ENCODE assay signal across 23 cellular contexts in the genomic region with DNA sequence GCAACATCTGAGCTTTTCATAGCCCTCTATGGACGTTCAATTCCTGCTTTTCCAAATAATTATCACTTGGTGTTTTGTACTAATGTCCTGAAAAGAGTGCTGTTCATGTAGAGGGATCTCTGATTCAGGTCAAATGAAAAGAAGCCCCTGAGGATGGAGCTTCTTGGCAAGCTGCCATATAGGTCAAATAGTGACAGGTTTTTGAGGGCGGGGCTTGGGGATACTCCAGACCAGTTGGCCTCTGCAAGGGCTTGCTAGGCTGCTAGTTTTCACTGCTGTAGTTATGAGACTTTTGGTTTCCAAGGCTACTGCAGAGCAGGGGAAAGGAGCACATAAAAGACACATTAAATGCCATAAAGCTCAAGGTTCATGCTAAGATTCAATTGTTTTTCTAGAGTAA.
DNase-seq lines count a peak whose midpoint lies in the region; ATAC-seq and TF ChIP-seq lines count a peak whose summit lies in the region.
"Had no signal": no experiment of that assay in that cellular context is flagged by ENCODE, and none has a peak within 500 bp of the region (broad histone marks: within the 10 kb centered on the region; RNA-seq: fewer than 3 reads in every experiment).

No MANE protein-coding gene starts in this region.

- intact Hi-C loops in Panc1 (cut with micrococcal nuclease; ENCODE audit: unreplicated experiment) = no loop called here

- H3K9ac ChIP-seq in neural progenitor cell = no peak overlapping the region

- H3K79me2 ChIP-seq in neural progenitor cell (ENCODE audit: low read depth) = no peaks in the 10 kb centered on the region

- no peaks in the 10 kb centered on the region for H3K27me3 ChIP-seq in Panc1 (ENCODE audit: control insufficient read depth, insufficient read depth, low read length)
- no peaks in the 10 kb centered on the region for H3K27me3 ChIP-seq in neural progenitor cell
- H3K27me3 ChIP-seq: SJSA1, tibial nerve had no signal

- H3K27ac ChIP-seq in Panc1 (ENCODE audit: low read length) (no peak overlapping the region), neural progenitor cell (no peak overlapping the region)
- H3K27ac ChIP-seq: C4-2B, HL-60, lower lobe of right lung, prostate gland, tibial nerve had no signal

- H4K20me1 ChIP-seq in neural progenitor cell (ENCODE audit: low read depth) = no peaks in the 10 kb centered on the region

- TF ChIP-seq CTCF in Panc1 (IDR thresholded peaks at IDR 0.05) (no peak), neural progenitor cell (IDR thresholded peaks at IDR 0.05) (no peak)

- H3K9me3 ChIP-seq in Panc1 (ENCODE audit: control insufficient read depth, insufficient read depth, low read depth, low read length) (no peaks in the 10 kb centered on the region), neural progenitor cell (ENCODE audit: low read depth) (no peaks in the 10 kb centered on the region)
- H3K9me3 ChIP-seq: lower lobe of right lung, prostate gland had no signal

- no peak overlapping the region for H3K4me3 Mint-ChIP-seq in neural progenitor cell
- H3K4me3 Mint-ChIP-seq in activated CD8-positive, alpha-beta T cell treated with anti-CD3 and anti-CD28 coated beads, Interleukin-2, amount 10 ng/mL, durations not matched to agents 7 days and 5 days = no peak overlapping the region
- H3K4me3 Mint-ChIP-seq: activated naive CD4-positive, alpha-beta T cell treated with anti-CD3 and anti-CD28 coated beads, Interleukin-2, amount 10 ng/mL, durations not matched to agents 7 days and 5 days; dendritic cell treated with granulocyte-macrophage colony-stimulating factor and Interleukin-4, amounts not matched to agents 40 ng/mL and 50 ng/mL, for 4 days; immature natural killer cell; naive thymus-derived CD8-positive, alpha-beta T cell had no signal

- peaks cover 9% of the 10 kb centered on the region for H3K4me1 Mint-ChIP-seq in neural progenitor cell
- H3K4me1 Mint-ChIP-seq in activated CD8-positive, alpha-beta T cell treated with anti-CD3 and anti-CD28 coated beads, Interleukin-2, amount 10 ng/mL, durations not matched to agents 7 days and 5 days (ENCODE audit: low read depth) = no peaks in the 10 kb centered on the region
- H3K4me1 Mint-ChIP-seq: activated naive CD4-positive, alpha-beta T cell treated with anti-CD3 and anti-CD28 coated beads, Interleukin-2, amount 10 ng/mL, durations not matched to agents 7 days and 5 days; immature natural killer cell; naive thymus-derived CD8-positive, alpha-beta T cell had no signal

- H3K36me3 ChIP-seq in Panc1 (ENCODE audit: control insufficient read depth, insufficient read depth, low read length) (no peaks in the 10 kb centered on the region; the same call in 1 of the 2 replicates), neural progenitor cell (no peaks in the 10 kb centered on the region)
- H3K36me3 ChIP-seq: lower lobe of right lung, prostate gland, SJSA1, tibial nerve had no signal

- CTCF ChIA-PET in Panc1 (lab: Charles Lee) = no interaction called here
- CTCF ChIA-PET in activated CD8-positive, alpha-beta T cell treated with anti-CD3 and anti-CD28 coated beads, Interleukin-2, amount 10 ng/mL, durations not matched to agents 7 days and 5 days (lab: Charles Lee) = no interaction called here

- H3K4me1 ChIP-seq in Panc1 (ENCODE audit: control insufficient read depth, insufficient read depth, low read length) (peaks cover 11% of the 10 kb centered on the region), neural progenitor cell (no peaks in the 10 kb centered on the region)
- H3K4me1 ChIP-seq: lower lobe of right lung, prostate gland, tibial nerve had no signal

- no TSS peak for BruUV-seq in Panc1 (replicated peaks; lab: Mats Ljungman, UMichigan)

- H3K27ac Mint-ChIP-seq in neural progenitor cell = peak overlapping the region; percentile 21
- H3K27ac Mint-ChIP-seq in activated CD8-positive, alpha-beta T cell treated with anti-CD3 and anti-CD28 coated beads, Interleukin-2, amount 10 ng/mL, durations not matched to agents 7 days and 5 days = no peak overlapping the region
- H3K27ac Mint-ChIP-seq: activated naive CD4-positive, alpha-beta T cell treated with anti-CD3 and anti-CD28 coated beads, Interleukin-2, amount 10 ng/mL, durations not matched to agents 7 days and 5 days; dendritic cell treated with granulocyte-macrophage colony-stimulating factor and Interleukin-4, amounts not matched to agents 40 ng/mL and 50 ng/mL, for 4 days; immature natural killer cell; naive thymus-derived CD8-positive, alpha-beta T cell had no signal

- no peak overlapping the region for H2AFZ ChIP-seq in neural progenitor cell (replicated peaks)

- no peak overlapping the region for H3K4me2 ChIP-seq in neural progenitor cell

- H3K9me3 Mint-ChIP-seq in neural progenitor cell = no peaks in the 10 kb centered on the region
- no peaks in the 10 kb centered on the region for H3K9me3 Mint-ChIP-seq in activated CD8-positive, alpha-beta T cell treated with anti-CD3 and anti-CD28 coated beads, Interleukin-2, amount 10 ng/mL, durations not matched to agents 7 days and 5 days (ENCODE audit: insufficient read depth)
- H3K9me3 Mint-ChIP-seq: activated naive CD4-positive, alpha-beta T cell treated with anti-CD3 and anti-CD28 coated beads, Interleukin-2, amount 10 ng/mL, durations not matched to agents 7 days and 5 days; dendritic cell treated with granulocyte-macrophage colony-stimulating factor and Interleukin-4, amounts not matched to agents 40 ng/mL and 50 ng/mL, for 4 days had no signal

- DNase-seq in NCI-H1417 (lab: John Stamatoyannopoulos, UW) (peak in 2 of 3 experiments; percentile 48 to 83), NCI-H1417 treated with DMSO at 0.1 percent for 48 hours (lab: John Stamatoyannopoulos, UW) (no peak), NCI-H1105 (lab: John Stamatoyannopoulos, UW) (peak; percentile 64), Panc1 (ENCODE audit: low read depth, low spot score) (no peak), neural progenitor cell (ENCODE audit: low spot score) (no peak), AG08395 (ENCODE audit: low spot score) (no peak)
- no peak for DNase-seq in activated CD8-positive, alpha-beta T cell treated with anti-CD3 and anti-CD28 coated beads, Interleukin-2, amount 10 ng/mL, durations not matched to agents 7 days and 5 days
- DNase-seq: activated CD4-positive, alpha-beta T cell treated with anti-CD3 and anti-CD28 coated beads for 4 hours; activated naive CD4-positive, alpha-beta T cell treated with anti-CD3 and anti-CD28 coated beads, Interleukin-2, amount 10 ng/mL, durations not matched to agents 7 days and 5 days; immature natural killer cell; KG1; lower lobe of right lung; naive thymus-derived CD8-positive, alpha-beta T cell; NCI-H1694 treated with DMSO at 0.1 percent for 48 hours; stimulated activated CD4-positive, alpha-beta T cell treated with anti-CD3 and anti-CD28 coated beads, Interleukin-12 subunit alpha, Interleukin-12 subunit beta, amount 100 ng/mL, for 4 hours; stimulated activated naive CD4-positive, alpha-beta T cell had no signal

- no peaks in the 10 kb centered on the region for H3K27me3 Mint-ChIP-seq in neural progenitor cell (ENCODE audit: insufficient read depth, low read depth)
- no peaks in the 10 kb centered on the region for H3K27me3 Mint-ChIP-seq in activated CD8-positive, alpha-beta T cell treated with anti-CD3 and anti-CD28 coated beads, Interleukin-2, amount 10 ng/mL, durations not matched to agents 7 days and 5 days (ENCODE audit: low read depth)
- H3K27me3 Mint-ChIP-seq: activated naive CD4-positive, alpha-beta T cell treated with anti-CD3 and anti-CD28 coated beads, Interleukin-2, amount 10 ng/mL, durations not matched to agents 7 days and 5 days; dendritic cell treated with granulocyte-macrophage colony-stimulating factor and Interleukin-4, amounts not matched to agents 40 ng/mL and 50 ng/mL, for 4 days; naive thymus-derived CD8-positive, alpha-beta T cell had no signal

- POLR2A ChIA-PET in Panc1 (lab: Charles Lee) = no interaction called here
- POLR2A ChIA-PET in activated CD8-positive, alpha-beta T cell treated with anti-CD3 and anti-CD28 coated beads, Interleukin-2, amount 10 ng/mL, durations not matched to agents 7 days and 5 days (lab: Charles Lee) = no interaction called here

- in situ Hi-C loops in Panc1 (cut with HindIII; ENCODE audit: low pct_unique_long_range_greater_than_20kb, low sequenced_read_pairs) = no loop called here

- H3K4me3 ChIP-seq in Panc1 (ENCODE audit: low read depth in 2 of 2, low read length in 2 of 2) = no peak overlapping the region
- H3K4me3 ChIP-seq in neural progenitor cell = no peak overlapping the region
- H3K4me3 ChIP-seq: lower lobe of right lung, prostate gland, SJSA1, tibial nerve had no signal

- no peaks in the 10 kb centered on the region for H3F3A ChIP-seq in neural progenitor cell (ENCODE audit: low read depth)

- peak; percentile 59 for ATAC-seq in Panc1
- no peak for ATAC-seq in HG02885 (IDR thresholded peaks at IDR 0.05; ENCODE audit: poor library complexity, unreplicated experiment)
- ATAC-seq in activated CD8-positive, alpha-beta T cell treated with anti-CD3 and anti-CD28 coated beads, Interleukin-2, amount 10 ng/mL, durations not matched to agents 7 days and 5 days = no peak
- ATAC-seq: lower lobe of right lung; naive thymus-derived CD8-positive, alpha-beta T cell had no signal

- no peaks in the 10 kb centered on the region for H3K36me3 Mint-ChIP-seq in neural progenitor cell
- no peaks in the 10 kb centered on the region for H3K36me3 Mint-ChIP-seq in activated CD8-positive, alpha-beta T cell treated with anti-CD3 and anti-CD28 coated beads, Interleukin-2, amount 10 ng/mL, durations not matched to agents 7 days and 5 days (ENCODE audit: low read depth)
- H3K36me3 Mint-ChIP-seq: activated naive CD4-positive, alpha-beta T cell treated with anti-CD3 and anti-CD28 coated beads, Interleukin-2, amount 10 ng/mL, durations not matched to agents 7 days and 5 days; immature natural killer cell; naive thymus-derived CD8-positive, alpha-beta T cell had no signal

Comparison
In these comparisons a context has a peak if more than half of its experiments do, and no peak if none do; other contexts are left out.
1. DNase-seq: peak in NCI-H1417 (2 of 3) and NCI-H1105 (single experiment); none in NCI-H1417 treated with DMSO at 0.1 percent for 48 hours (single experiment), Panc1 (single experiment), neural progenitor cell (single experiment), AG08395 (single experiment) and activated CD8-positive, alpha-beta T cell treated with anti-CD3 and anti-CD28 coated beads, Interleukin-2, amount 10 ng/mL, durations not matched to agents 7 days and 5 days (single experiment).